1 cellular context compared by ENCODE assay signal in the genomic region with DNA sequence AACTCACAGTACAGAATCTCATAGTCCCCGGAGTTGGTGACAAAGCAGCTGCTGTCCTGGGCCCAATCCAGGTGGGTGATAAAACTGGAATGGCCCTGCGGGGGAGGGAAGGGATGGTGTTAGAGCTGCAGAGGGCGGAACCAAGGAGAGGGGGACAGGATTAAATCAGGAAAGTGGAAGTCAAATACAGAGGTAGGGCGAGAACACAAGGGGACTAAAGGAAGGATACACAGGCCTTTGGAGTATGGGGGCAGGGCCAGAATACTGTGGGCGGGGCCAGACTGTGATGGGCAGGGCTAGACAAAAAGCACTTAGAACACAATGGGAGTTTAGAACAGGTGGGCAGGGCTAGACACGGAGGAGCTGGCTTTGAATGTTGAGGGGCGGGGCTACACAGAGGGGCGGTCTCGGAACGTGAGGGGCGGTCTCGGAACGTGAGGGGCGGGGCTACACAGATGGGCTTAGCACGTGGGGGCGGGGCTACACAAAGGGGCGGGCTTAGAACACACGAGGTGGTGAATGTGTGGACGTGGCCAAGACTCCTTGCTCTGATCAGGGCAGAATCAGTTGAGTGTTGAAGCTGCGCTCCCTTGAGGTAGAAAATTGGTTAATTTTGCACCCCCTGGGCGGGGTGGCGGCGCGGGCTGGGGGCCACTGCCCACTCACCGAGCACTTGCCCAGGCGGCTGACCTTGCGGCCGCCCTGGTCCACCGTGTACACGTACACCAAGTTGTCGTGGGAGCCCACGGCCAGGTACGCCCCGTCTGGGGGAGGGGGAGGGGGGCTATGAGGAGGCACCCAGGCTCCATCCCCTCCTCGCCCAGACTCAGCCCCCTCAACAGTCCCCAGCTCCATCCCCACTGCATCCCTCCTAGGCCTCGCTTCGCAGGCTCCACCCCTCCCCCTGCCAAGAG.
A peak's percentile ranks its signal among the peaks of the same experiment; 100 is the strongest.
TF ChIP-seq lines count a peak whose summit lies in the region.

No MANE protein-coding gene starts in this region.

TF ChIP-seq in GM12878, 131 proteins besides CTCF, POLR2A, EP300 and RAD21:
- TF ChIP-seq EZH2 (IDR thresholded peaks at IDR 0.05; ENCODE audit: borderline replicate concordance, control insufficient read depth, low read depth, low read length): no peak
- TF ChIP-seq NRF1 (conservative IDR thresholded peaks at IDR 0.05; ENCODE audit: low read depth, low read length): no peak
- no peak for TF ChIP-seq BCL11A (IDR thresholded peaks at IDR 0.05; ENCODE audit: low read depth, low read length)
- TF ChIP-seq, protein P1, sequence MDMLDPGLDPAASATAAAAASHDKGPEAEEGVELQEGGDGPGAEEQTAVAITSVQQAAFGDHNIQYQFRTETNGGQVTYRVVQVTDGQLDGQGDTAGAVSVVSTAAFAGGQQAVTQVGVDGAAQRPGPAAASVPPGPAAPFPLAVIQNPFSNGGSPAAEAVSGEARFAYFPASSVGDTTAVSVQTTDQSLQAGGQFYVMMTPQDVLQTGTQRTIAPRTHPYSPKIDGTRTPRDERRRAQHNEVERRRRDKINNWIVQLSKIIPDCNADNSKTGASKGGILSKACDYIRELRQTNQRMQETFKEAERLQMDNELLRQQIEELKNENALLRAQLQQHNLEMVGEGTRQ (IDR thresholded peaks at IDR 0.05; ENCODE audit: borderline replicate concordance, low read depth, low read length): no peak
- no peak for TF ChIP-seq TBL1XR1 (IDR thresholded peaks at IDR 0.05; ENCODE audit: low read depth, low read length)
- no peak for TF ChIP-seq LARP7 (IDR thresholded peaks at IDR 0.05)
- TF ChIP-seq ZNF274 (IDR thresholded peaks at IDR 0.05; ENCODE audit: insufficient read depth, insufficient read length): no peak
- no peak for TF ChIP-seq SRF (IDR thresholded peaks at IDR 0.05; ENCODE audit: low read depth in 2 of 2, low read length in 2 of 2)
- TF ChIP-seq FOS (IDR thresholded peaks at IDR 0.05; ENCODE audit: borderline replicate concordance, extremely low read depth, insufficient read length): no peak
- no peak for TF ChIP-seq CBX3 (IDR thresholded peaks at IDR 0.05; ENCODE audit: borderline replicate concordance, low read depth)
- TF ChIP-seq SIN3A (IDR thresholded peaks at IDR 0.05; ENCODE audit: low read depth, low read length): no peak
- TF ChIP-seq, protein P2, sequence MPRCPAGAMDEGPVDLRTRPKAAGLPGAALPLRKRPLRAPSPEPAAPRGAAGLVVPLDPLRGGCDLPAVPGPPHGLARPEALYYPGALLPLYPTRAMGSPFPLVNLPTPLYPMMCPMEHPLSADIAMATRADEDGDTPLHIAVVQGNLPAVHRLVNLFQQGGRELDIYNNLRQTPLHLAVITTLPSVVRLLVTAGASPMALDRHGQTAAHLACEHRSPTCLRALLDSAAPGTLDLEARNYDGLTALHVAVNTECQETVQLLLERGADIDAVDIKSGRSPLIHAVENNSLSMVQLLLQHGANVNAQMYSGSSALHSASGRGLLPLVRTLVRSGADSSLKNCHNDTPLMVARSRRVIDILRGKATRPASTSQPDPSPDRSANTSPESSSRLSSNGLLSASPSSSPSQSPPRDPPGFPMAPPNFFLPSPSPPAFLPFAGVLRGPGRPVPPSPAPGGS (IDR thresholded peaks at IDR 0.05; ENCODE audit: borderline replicate concordance, insufficient read depth, low read depth, low read length, poor library complexity, severe bottlenecking): no peak
- no peak for TF ChIP-seq NFIC (IDR thresholded peaks at IDR 0.05; ENCODE audit: low read depth, low read length)
- no peak for TF ChIP-seq SMAD5 (IDR thresholded peaks at IDR 0.05; ENCODE audit: low read depth)
- no peak for TF ChIP-seq SPI1 (IDR thresholded peaks at IDR 0.05; ENCODE audit: borderline replicate concordance, insufficient read depth, low read depth, low read length)
- TF ChIP-seq ZNF207 (IDR thresholded peaks at IDR 0.05; ENCODE audit: borderline replicate concordance): no peak
- peak; percentile 32 for TF ChIP-seq SP1 (IDR thresholded peaks at IDR 0.05; ENCODE audit: low read depth, low read length)
- TF ChIP-seq MTA3 (IDR thresholded peaks at IDR 0.05; ENCODE audit: borderline replicate concordance, low read length): no peak
- peak in 1 of 2 experiments; percentile 14; a peak in 1 of 3 replicates for TF ChIP-seq EGR1 (IDR thresholded peaks at IDR 0.05; ENCODE audit: borderline replicate concordance in 1 of 2, low read depth in 2 of 2, low read length in 2 of 2)
- TF ChIP-seq, protein P3, sequence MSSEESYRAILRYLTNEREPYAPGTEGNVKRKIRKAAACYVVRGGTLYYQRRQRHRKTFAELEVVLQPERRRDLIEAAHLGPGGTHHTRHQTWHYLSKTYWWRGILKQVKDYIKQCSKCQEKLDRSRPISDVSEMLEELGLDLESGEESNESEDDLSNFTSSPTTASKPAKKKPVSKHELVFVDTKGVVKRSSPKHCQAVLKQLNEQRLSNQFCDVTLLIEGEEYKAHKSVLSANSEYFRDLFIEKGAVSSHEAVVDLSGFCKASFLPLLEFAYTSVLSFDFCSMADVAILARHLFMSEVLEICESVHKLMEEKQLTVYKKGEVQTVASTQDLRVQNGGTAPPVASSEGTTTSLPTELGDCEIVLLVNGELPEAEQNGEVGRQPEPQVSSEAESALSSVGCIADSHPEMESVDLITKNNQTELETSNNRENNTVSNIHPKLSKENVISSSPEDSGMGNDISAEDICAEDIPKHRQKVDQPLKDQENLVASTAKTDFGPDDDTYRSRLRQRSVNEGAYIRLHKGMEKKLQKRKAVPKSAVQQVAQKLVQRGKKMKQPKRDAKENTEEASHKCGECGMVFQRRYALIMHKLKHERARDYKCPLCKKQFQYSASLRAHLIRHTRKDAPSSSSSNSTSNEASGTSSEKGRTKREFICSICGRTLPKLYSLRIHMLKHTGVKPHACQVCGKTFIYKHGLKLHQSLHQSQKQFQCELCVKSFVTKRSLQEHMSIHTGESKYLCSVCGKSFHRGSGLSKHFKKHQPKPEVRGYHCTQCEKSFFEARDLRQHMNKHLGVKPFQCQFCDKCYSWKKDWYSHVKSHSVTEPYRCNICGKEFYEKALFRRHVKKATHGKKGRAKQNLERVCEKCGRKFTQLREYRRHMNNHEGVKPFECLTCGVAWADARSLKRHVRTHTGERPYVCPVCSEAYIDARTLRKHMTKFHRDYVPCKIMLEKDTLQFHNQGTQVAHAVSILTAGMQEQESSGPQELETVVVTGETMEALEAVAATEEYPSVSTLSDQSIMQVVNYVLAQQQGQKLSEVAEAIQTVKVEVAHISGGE (CRISPR knock-in tag; IDR thresholded peaks at IDR 0.05): no peak
- TF ChIP-seq, protein P4, sequence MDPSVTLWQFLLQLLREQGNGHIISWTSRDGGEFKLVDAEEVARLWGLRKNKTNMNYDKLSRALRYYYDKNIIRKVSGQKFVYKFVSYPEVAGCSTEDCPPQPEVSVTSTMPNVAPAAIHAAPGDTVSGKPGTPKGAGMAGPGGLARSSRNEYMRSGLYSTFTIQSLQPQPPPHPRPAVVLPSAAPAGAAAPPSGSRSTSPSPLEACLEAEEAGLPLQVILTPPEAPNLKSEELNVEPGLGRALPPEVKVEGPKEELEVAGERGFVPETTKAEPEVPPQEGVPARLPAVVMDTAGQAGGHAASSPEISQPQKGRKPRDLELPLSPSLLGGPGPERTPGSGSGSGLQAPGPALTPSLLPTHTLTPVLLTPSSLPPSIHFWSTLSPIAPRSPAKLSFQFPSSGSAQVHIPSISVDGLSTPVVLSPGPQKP (IDR thresholded peaks at IDR 0.05; ENCODE audit: low read depth, low read length): no peak
- no peak for TF ChIP-seq SUZ12 (IDR thresholded peaks at IDR 0.05; ENCODE audit: unreplicated experiment)
- TF ChIP-seq RELA (IDR thresholded peaks at IDR 0.05; ENCODE audit: borderline replicate concordance, partially characterized antibody): no peak
- TF ChIP-seq HDGF (IDR thresholded peaks at IDR 0.05): peak; percentile 86
- TF ChIP-seq MYB (IDR thresholded peaks at IDR 0.05; ENCODE audit: borderline replicate concordance, low read depth, low read length): no peak
- no peak for TF ChIP-seq TCF7 (IDR thresholded peaks at IDR 0.05; ENCODE audit: borderline replicate concordance)
- TF ChIP-seq NBN (IDR thresholded peaks at IDR 0.05): no peak
- TF ChIP-seq YY1 (IDR thresholded peaks at IDR 0.05; ENCODE audit: low read depth, low read length): no peak
- no peak for TF ChIP-seq HDAC6 (IDR thresholded peaks at IDR 0.05; ENCODE audit: unreplicated experiment)
- TF ChIP-seq, protein P5, sequence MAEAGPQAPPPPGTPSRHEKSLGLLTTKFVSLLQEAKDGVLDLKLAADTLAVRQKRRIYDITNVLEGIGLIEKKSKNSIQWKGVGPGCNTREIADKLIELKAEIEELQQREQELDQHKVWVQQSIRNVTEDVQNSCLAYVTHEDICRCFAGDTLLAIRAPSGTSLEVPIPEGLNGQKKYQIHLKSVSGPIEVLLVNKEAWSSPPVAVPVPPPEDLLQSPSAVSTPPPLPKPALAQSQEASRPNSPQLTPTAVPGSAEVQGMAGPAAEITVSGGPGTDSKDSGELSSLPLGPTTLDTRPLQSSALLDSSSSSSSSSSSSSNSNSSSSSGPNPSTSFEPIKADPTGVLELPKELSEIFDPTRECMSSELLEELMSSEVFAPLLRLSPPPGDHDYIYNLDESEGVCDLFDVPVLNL (IDR thresholded peaks at IDR 0.05; ENCODE audit: low read depth, low read length): no peak
- TF ChIP-seq BHLHE40 (IDR thresholded peaks at IDR 0.05; ENCODE audit: borderline replicate concordance in 1 of 2, low read depth in 2 of 2, low read length in 1 of 2): peak; percentile 90 to 91
- TF ChIP-seq, protein P6, sequence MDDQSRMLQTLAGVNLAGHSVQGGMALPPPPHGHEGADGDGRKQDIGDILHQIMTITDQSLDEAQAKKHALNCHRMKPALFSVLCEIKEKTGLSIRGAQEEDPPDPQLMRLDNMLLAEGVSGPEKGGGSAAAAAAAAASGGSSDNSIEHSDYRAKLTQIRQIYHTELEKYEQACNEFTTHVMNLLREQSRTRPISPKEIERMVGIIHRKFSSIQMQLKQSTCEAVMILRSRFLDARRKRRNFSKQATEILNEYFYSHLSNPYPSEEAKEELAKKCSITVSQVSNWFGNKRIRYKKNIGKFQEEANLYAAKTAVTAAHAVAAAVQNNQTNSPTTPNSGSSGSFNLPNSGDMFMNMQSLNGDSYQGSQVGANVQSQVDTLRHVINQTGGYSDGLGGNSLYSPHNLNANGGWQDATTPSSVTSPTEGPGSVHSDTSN (IDR thresholded peaks at IDR 0.05; ENCODE audit: insufficient replicate concordance, low read depth, low read length): peak; percentile 82
- no peak for TF ChIP-seq DPF2 (IDR thresholded peaks at IDR 0.05)
- TF ChIP-seq, protein P7, sequence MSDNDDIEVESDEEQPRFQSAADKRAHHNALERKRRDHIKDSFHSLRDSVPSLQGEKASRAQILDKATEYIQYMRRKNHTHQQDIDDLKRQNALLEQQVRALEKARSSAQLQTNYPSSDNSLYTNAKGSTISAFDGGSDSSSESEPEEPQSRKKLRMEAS (IDR thresholded peaks at IDR 0.05; ENCODE audit: low read depth, low read length): no peak
- TF ChIP-seq SMARCA5 (IDR thresholded peaks at IDR 0.05): no peak
- no peak for TF ChIP-seq NR2F1 (conservative IDR thresholded peaks at IDR 0.05)
- peak; percentile 13 for TF ChIP-seq MEF2B (IDR thresholded peaks at IDR 0.05; ENCODE audit: partially characterized antibody, poor library complexity, severe bottlenecking)
- TF ChIP-seq ASH2L (IDR thresholded peaks at IDR 0.05; ENCODE audit: borderline replicate concordance, low read depth): no peak
- no peak for TF ChIP-seq IKZF1 (conservative IDR thresholded peaks at IDR 0.05)
- TF ChIP-seq PAX8 (IDR thresholded peaks at IDR 0.05): no peak
- TF ChIP-seq, protein P8, sequence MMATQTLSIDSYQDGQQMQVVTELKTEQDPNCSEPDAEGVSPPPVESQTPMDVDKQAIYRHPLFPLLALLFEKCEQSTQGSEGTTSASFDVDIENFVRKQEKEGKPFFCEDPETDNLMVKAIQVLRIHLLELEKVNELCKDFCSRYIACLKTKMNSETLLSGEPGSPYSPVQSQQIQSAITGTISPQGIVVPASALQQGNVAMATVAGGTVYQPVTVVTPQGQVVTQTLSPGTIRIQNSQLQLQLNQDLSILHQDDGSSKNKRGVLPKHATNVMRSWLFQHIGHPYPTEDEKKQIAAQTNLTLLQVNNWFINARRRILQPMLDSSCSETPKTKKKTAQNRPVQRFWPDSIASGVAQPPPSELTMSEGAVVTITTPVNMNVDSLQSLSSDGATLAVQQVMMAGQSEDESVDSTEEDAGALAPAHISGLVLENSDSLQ (IDR thresholded peaks at IDR 0.05): peak; percentile 91
- no peak for TF ChIP-seq POLR2AphosphoS2 (IDR thresholded peaks at IDR 0.05; ENCODE audit: low read depth, low read length)
